ENCODE assay signal across 8 cellular contexts in genomic region chr12:52032797-52033505, GRCh38. TPM values are rescaled to one million over a fixed set of nuclear protein-coding genes. Genes with fewer than 3 reads are reported as not detected.
DNase-seq lines count a peak whose midpoint lies in the region; ATAC-seq, FAIRE-seq and TF ChIP-seq lines count a peak whose summit lies in the region.

No MANE protein-coding gene starts in this region.

- H3K27me3 Mint-ChIP-seq in T-cell, result no peaks in the 10 kb centered on the region

- CTCF ChIA-PET in T-cell (lab: Charles Lee), result interaction anchor here (0.5 to 1.6 kb wide), 17 partner anchors 10 to 90 kb away, joined by 3 to 37 read pairs (median 4); partner anchors contain the start of genes ATG101 (in 1 of the 2), NR4A1 (in 1 of the 2) and TAMALIN (in 1 of the 2)

- in situ Hi-C loops in GM13976 (cut with MboI; ENCODE audit: low sequenced_read_pairs, unreplicated experiment), result loop anchor here (5.0 kb wide), 1 partner anchor 84 kb away; no protein-coding TSS in a partner anchor

- H3K9me3 ChIP-seq in prostate gland, result no peaks in the 10 kb centered on the region

- no peaks in the 10 kb centered on the region for H3K36me3 Mint-ChIP-seq in T-cell

- H3K4me3 ChIP-seq in prostate gland, result peak overlapping the region; percentile 18 to 33

- ATAC-seq in HG02852 (IDR thresholded peaks at IDR 0.05; ENCODE audit: unreplicated experiment), result peak; percentile 95
- ATAC-seq in T-cell (replicated peaks in 1 of 4), result peak; percentile 81 to 90 (median 89)
- peak; percentile 93 to 96 for ATAC-seq in left cardiac atrium

- H3K27ac Mint-ChIP-seq in T-cell, result peak overlapping the region; percentile 79 to 85

- DNase-seq in GM13976 (ENCODE audit: low spot score) (peak; percentile 96), NCI-H146 (lab: John Stamatoyannopoulos, UW) (peak; percentile 98), T-cell (peak; percentile 57 to 89 (median 78)), amniotic epithelial cell (ENCODE audit: low read depth) (peak; percentile 95), left cardiac atrium (peak; percentile 99), prostate gland (ENCODE audit: low spot score) (peak; percentile 99), urothelium cell line (ENCODE audit: low spot score) (peak; percentile 98)

- peak overlapping the region; percentile 66 to 77 (median 68) for H3K4me3 Mint-ChIP-seq in T-cell

- under 1% methylated on average over 39 of the region's 49 CpGs for WGBS in prostate gland

- FAIRE-seq in urothelium cell line (lab: Jason Lieb, UNC), result peak; percentile 95

- peaks cover 28 to 42% (median 32%) of the 10 kb centered on the region in 3 donors for H3K4me1 Mint-ChIP-seq in T-cell

- no peaks in the 10 kb centered on the region for H3K36me3 ChIP-seq in prostate gland

- no peaks in the 10 kb centered on the region for H3K27me3 ChIP-seq in prostate gland (replicated peaks; ENCODE audit: insufficient read depth)

- intact Hi-C loops in left cardiac atrium (cut with DNase I) (no loop called here), prostate gland (cut with DNase I) (loop anchor here (2.0 kb wide), 1 partner anchor 18 kb away; the partner anchor contains the start of gene NR4A1)

- TF ChIP-seq POLR2A in prostate gland (IDR thresholded peaks at IDR 0.05), result peak; percentile 93

- H3K27ac ChIP-seq in prostate gland, result peak overlapping the region; percentile 94 to 97

- POLR2A ChIA-PET in T-cell (lab: Charles Lee), result interaction anchor here (0.5 to 1.4 kb wide), 6 partner anchors 10 to 262 kb away, joined by 3 to 16 read pairs (median 3); partner anchors contain the start of genes TAMALIN (in 2 of the 2), ATG101 (in 1 of the 2) and NR4A1 (in 1 of the 2)

- H3K4me1 ChIP-seq in prostate gland (replicated peaks), result peaks cover 5% of the 10 kb centered on the region

- H3K9me3 Mint-ChIP-seq in T-cell, result no peaks in the 10 kb centered on the region

- no peak for TF ChIP-seq CTCF in GM13976 (IDR thresholded peaks at IDR 0.05; ENCODE audit: borderline replicate concordance, control extremely low read depth, extremely low read depth, insufficient read depth, missing control alignments)
- TF ChIP-seq CTCF in prostate gland (IDR thresholded peaks at IDR 0.05), result peak in 1 of 4 experiments; percentile 8

RNA-seq across cellular contexts. Expression of gene NR4A1, which starts 18.3 kb away (rescaled TPM):
- total RNA-seq in T-cell (100 to 1,000 TPM in 1 of 5 donors, 10 to 100 TPM in 1, 1 to 10 TPM in 3; 5.9 to 103 (median 7.3) TPM), left cardiac atrium (100 to 1,000 TPM in 1 of 2 donors, 10 to 100 TPM in 1; 85.6 to 172 TPM), prostate gland (100 to 1,000 TPM in 1 of 2 donors, 10 to 100 TPM in 1; 85.1 to 125 TPM)

RNA-seq across cellular contexts. Expression of gene TAMALIN, which starts 26.2 kb away (rescaled TPM):
- total RNA-seq in T-cell, result 100 to 1,000 TPM in 2 of 5 donors, 10 to 100 TPM in 3; 31.7 to 480 (median 38.4) TPM
- total RNA-seq in left cardiac atrium, result 10 to 100 TPM; 25.3 to 44.0 TPM
- 10 to 100 TPM; 16.5 to 38.6 TPM for total RNA-seq in prostate gland

RNA-seq across cellular contexts. Expression of gene ATG101, which starts 36.8 kb away (rescaled TPM):
- total RNA-seq in T-cell, result 10 to 100 TPM; 24.8 to 30.3 (median 25.9) TPM
- total RNA-seq in left cardiac atrium, result 10 to 100 TPM; 25.2 to 28.7 TPM
- 10 to 100 TPM; 60.0 to 64.1 TPM for total RNA-seq in prostate gland

RNA-seq across cellular contexts. Expression of gene SMIM41, which starts 46.6 kb away (rescaled TPM):
- total RNA-seq in T-cell, result under 1 TPM in 1 of 5 donors, not detected in 4; 0.41 TPM
- under 1 TPM in 1 of 2 donors, not detected in 1; 0.27 TPM for total RNA-seq in left cardiac atrium
- 10 to 100 TPM in 1 of 2 donors, 1 to 10 TPM in 1; 7.5 to 30.2 TPM for total RNA-seq in prostate gland

Comparison
In these comparisons a context has a peak if more than half of its experiments do, and no peak if none do; other contexts are left out.
1. Peak in every context shown above with its lines: DNase-seq, ATAC-seq, H3K4me3 ChIP-seq and H3K27ac ChIP-seq.